In the genomic region with DNA sequence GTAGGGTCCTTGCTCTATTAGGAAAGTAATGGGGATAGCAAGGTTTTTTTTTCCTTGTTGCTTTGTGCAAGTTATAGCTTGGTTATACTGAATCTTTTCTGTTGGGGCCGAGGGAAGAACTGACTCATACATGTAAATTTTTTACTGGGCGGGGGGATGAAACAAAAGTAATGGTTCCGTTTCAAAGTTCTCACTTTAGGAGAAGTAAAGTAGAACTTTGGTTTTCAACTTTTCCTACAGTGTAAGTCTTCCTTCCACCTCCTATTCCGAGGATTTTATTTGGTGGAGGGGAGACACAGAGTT, we compare ENCODE assay signal across 8 cellular contexts. TPM values are rescaled to one million over a fixed set of nuclear protein-coding genes. Genes with fewer than 3 reads are reported as not detected.
DNase-seq lines count a peak whose midpoint lies in the region; ATAC-seq and TF ChIP-seq lines count a peak whose summit lies in the region.

No MANE protein-coding gene starts in this region.

- no peaks in the 10 kb centered on the region for H3K36me3 ChIP-seq in GM23338 (ENCODE audit: insufficient read depth)
- no peaks in the 10 kb centered on the region for H3K36me3 ChIP-seq in SJCRH30
- H3K36me3 ChIP-seq in urinary bladder (ENCODE audit: insufficient read depth): peaks cover 2% of the 10 kb centered on the region

- H3K27me3 Mint-ChIP-seq in CD14-positive monocyte (ENCODE audit: low read depth in 3 of 3) (peaks cover 0 to 1% (median 0%) of the 10 kb centered on the region in 3 donors), GM23338 (ENCODE audit: insufficient read depth, low read depth, poor library complexity) (peaks cover 5% of the 10 kb centered on the region), naive B cell (no peaks in the 10 kb centered on the region)

- no peaks in the 10 kb centered on the region for H3K9me2 ChIP-seq in GM23338 (ENCODE audit: insufficient read depth)

- DNase-seq in CD14-positive monocyte (ENCODE audit: low spot score) (peak; percentile 50), GM23338 (ENCODE audit: low spot score) (peak; percentile 24), SJCRH30 (no peak), dedifferentiated amniotic fluid mesenchymal stem cell (ENCODE audit: extremely low spot score) (peak; percentile 42), naive B cell (peak; percentile 56), caudate nucleus (lab: John Stamatoyannopoulos, UW) (no peak)

- peaks cover 38% of the 10 kb centered on the region for H3K4me1 Mint-ChIP-seq in CD14-positive monocyte
- H3K4me1 Mint-ChIP-seq in GM23338: peaks cover 14% of the 10 kb centered on the region
- peaks cover 18 to 51% (median 38%) of the 10 kb centered on the region in 3 donors for H3K4me1 Mint-ChIP-seq in naive B cell

- H3K4me3 Mint-ChIP-seq in CD14-positive monocyte (peak overlapping the region; percentile 98 to 99), GM23338 (peak overlapping the region; percentile 97), naive B cell (peak overlapping the region; percentile 91 to 99 (median 98))

- peak overlapping the region; percentile 94 for H3K4me3 ChIP-seq in GM23338
- peak overlapping the region; percentile 86 for H3K4me3 ChIP-seq in SJCRH30
- peak overlapping the region; percentile 82 for H3K4me3 ChIP-seq in urinary bladder (ENCODE audit: low read depth, low read length)

- WGBS in urinary bladder: 14% methylated on average over 4 of the region's 4 CpGs

- peak overlapping the region; percentile 96 for H3K4me2 ChIP-seq in GM23338

- peaks cover 56% of the 10 kb centered on the region for H3K79me2 ChIP-seq in GM23338 (replicated peaks; ENCODE audit: insufficient read depth)

- H3K9me3 ChIP-seq in SJCRH30 (replicated peaks): no peaks in the 10 kb centered on the region

- no peak for ATAC-seq in GM23338
- ATAC-seq in naive B cell (ENCODE audit: low read depth in 2 of 2): peak in 1 of 2 donors; percentile 8
- no peak for ATAC-seq in HG03045 (IDR thresholded peaks at IDR 0.05; ENCODE audit: unreplicated experiment)

- no peaks in the 10 kb centered on the region; the same call in 1 of the 2 replicates for H4K20me1 ChIP-seq in GM23338 (replicated peaks; ENCODE audit: insufficient read depth)

- H3K9me3 Mint-ChIP-seq in CD14-positive monocyte: peaks cover 0 to 2% (median 0%) of the 10 kb centered on the region in 7 donors
- no peaks in the 10 kb centered on the region for H3K9me3 Mint-ChIP-seq in GM23338
- no peaks in the 10 kb centered on the region for H3K9me3 Mint-ChIP-seq in naive B cell

- intact Hi-C loops in CD14-positive monocyte (cut with micrococcal nuclease): loop anchor here (10.0 kb wide), 2 partner anchors 120 to 350 kb away; no protein-coding TSS in a partner anchor

- H3K27ac ChIP-seq in GM23338 (ENCODE audit: low read depth) (no peak overlapping the region; the same call in 1 of the 2 replicates), SJCRH30 (no peak overlapping the region), urinary bladder (ENCODE audit: low read depth) (no peak overlapping the region), caudate nucleus (ENCODE audit: low read depth, low read length) (no peak overlapping the region)

- H3K27me3 ChIP-seq in GM23338 (ENCODE audit: insufficient read depth): no peaks in the 10 kb centered on the region
- H3K27me3 ChIP-seq in SJCRH30: no peaks in the 10 kb centered on the region

- H3K36me3 Mint-ChIP-seq in CD14-positive monocyte (peaks cover 6 to 14% of the 10 kb centered on the region in 2 donors), GM23338 (ENCODE audit: low read depth) (no peaks in the 10 kb centered on the region; the same call in 2 of the 3 replicates), naive B cell (peaks cover 0 to 7% of the 10 kb centered on the region in 2 donors)

- TF ChIP-seq CTCF in CD14-positive monocyte (IDR thresholded peaks at IDR 0.05): no peak
- TF ChIP-seq CTCF in GM23338 (conservative IDR thresholded peaks at IDR 0.05; ENCODE audit: low read depth in 2 of 2): no peak

- no peak overlapping the region for H2AFZ ChIP-seq in GM23338

- H3K4me1 ChIP-seq in GM23338 (ENCODE audit: insufficient read depth): 0 out of 2 replicates have a peak, but pooled peaks cover 15% of the 10 kb centered on the region
- H3K4me1 ChIP-seq in SJCRH30: peaks cover 5% of the 10 kb centered on the region; the same call in 1 of the 2 replicates
- H3K4me1 ChIP-seq in urinary bladder (ENCODE audit: insufficient read depth): no peaks in the 10 kb centered on the region

- H3K27ac Mint-ChIP-seq in CD14-positive monocyte: peak overlapping the region; percentile 98 to 100 (median 99)
- H3K27ac Mint-ChIP-seq in GM23338: peak overlapping the region; percentile 97
- H3K27ac Mint-ChIP-seq in naive B cell: peak overlapping the region; percentile 96 to 100 (median 98)

- H3F3A ChIP-seq in GM23338 (replicated peaks; ENCODE audit: low read depth): no peaks in the 10 kb centered on the region

TF ChIP-seq in GM23338, 12 proteins besides CTCF, POLR2A, EP300 and RAD21:
- TF ChIP-seq POLR2AphosphoS5 (IDR thresholded peaks at IDR 0.05; ENCODE audit: low read depth) (no peak), EZH2phosphoT487 (IDR thresholded peaks at IDR 0.05; ENCODE audit: unreplicated experiment) (no peak), ZNF114 (CRISPR knock-in tag; IDR thresholded peaks at IDR 0.05) (no peak), ZNF331 (CRISPR knock-in tag; IDR thresholded peaks at IDR 0.05; ENCODE audit: low read depth) (no peak), EZH2 (IDR thresholded peaks at IDR 0.05; ENCODE audit: low read depth, unreplicated experiment) (no peak)
- TF ChIP-seq, protein P1, sequence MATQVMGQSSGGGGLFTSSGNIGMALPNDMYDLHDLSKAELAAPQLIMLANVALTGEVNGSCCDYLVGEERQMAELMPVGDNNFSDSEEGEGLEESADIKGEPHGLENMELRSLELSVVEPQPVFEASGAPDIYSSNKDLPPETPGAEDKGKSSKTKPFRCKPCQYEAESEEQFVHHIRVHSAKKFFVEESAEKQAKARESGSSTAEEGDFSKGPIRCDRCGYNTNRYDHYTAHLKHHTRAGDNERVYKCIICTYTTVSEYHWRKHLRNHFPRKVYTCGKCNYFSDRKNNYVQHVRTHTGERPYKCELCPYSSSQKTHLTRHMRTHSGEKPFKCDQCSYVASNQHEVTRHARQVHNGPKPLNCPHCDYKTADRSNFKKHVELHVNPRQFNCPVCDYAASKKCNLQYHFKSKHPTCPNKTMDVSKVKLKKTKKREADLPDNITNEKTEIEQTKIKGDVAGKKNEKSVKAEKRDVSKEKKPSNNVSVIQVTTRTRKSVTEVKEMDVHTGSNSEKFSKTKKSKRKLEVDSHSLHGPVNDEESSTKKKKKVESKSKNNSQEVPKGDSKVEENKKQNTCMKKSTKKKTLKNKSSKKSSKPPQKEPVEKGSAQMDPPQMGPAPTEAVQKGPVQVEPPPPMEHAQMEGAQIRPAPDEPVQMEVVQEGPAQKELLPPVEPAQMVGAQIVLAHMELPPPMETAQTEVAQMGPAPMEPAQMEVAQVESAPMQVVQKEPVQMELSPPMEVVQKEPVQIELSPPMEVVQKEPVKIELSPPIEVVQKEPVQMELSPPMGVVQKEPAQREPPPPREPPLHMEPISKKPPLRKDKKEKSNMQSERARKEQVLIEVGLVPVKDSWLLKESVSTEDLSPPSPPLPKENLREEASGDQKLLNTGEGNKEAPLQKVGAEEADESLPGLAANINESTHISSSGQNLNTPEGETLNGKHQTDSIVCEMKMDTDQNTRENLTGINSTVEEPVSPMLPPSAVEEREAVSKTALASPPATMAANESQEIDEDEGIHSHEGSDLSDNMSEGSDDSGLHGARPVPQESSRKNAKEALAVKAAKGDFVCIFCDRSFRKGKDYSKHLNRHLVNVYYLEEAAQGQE (IDR thresholded peaks at IDR 0.05; ENCODE audit: unreplicated experiment): no peak

RNA-seq across cellular contexts. Expression of a gene that starts 1.1 kb away (rescaled TPM):
- polyA plus RNA-seq in CD14-positive monocyte (10 to 100 TPM; 22.3 to 28.6 TPM), GM23338 (2016; fragmentation: Nextera tagmentation; extraction: Ambion mirVana) (14.9 and 16.1 TPM in 2 replicates), naive B cell (ENCODE audit: low read depth in 6 of 6) (10 to 100 TPM; 48.2 to 77.9 (median 57.2) TPM), urinary bladder (20.6 TPM)
- total RNA-seq in GM23338 (2014; rRNA removed; shearing (Covaris generic)): 19.7 and 20.6 TPM in 2 replicates
- 23.9 and 24.3 TPM in 2 replicates for total RNA-seq in SJCRH30 (2014; rRNA removed; shearing (Covaris generic))
- 60.1 TPM for total RNA-seq in urinary bladder

Comparison
In these comparisons a context has a peak if more than half of its experiments do, and no peak if none do; other contexts are left out.
1. DNase-seq: peak in CD14-positive monocyte (single experiment), GM23338 (single experiment), dedifferentiated amniotic fluid mesenchymal stem cell (single experiment) and naive B cell (single experiment); none in SJCRH30 (0 of 2) and caudate nucleus (0 of 61).
2. Peak in every context shown above with its lines, with median percentiles within 50 percentile points of each other: H3K27ac Mint-ChIP-seq, H3K4me3 Mint-ChIP-seq and H3K4me3 ChIP-seq.